8 cellular contexts compared by ENCODE assay signal in the genomic region with DNA sequence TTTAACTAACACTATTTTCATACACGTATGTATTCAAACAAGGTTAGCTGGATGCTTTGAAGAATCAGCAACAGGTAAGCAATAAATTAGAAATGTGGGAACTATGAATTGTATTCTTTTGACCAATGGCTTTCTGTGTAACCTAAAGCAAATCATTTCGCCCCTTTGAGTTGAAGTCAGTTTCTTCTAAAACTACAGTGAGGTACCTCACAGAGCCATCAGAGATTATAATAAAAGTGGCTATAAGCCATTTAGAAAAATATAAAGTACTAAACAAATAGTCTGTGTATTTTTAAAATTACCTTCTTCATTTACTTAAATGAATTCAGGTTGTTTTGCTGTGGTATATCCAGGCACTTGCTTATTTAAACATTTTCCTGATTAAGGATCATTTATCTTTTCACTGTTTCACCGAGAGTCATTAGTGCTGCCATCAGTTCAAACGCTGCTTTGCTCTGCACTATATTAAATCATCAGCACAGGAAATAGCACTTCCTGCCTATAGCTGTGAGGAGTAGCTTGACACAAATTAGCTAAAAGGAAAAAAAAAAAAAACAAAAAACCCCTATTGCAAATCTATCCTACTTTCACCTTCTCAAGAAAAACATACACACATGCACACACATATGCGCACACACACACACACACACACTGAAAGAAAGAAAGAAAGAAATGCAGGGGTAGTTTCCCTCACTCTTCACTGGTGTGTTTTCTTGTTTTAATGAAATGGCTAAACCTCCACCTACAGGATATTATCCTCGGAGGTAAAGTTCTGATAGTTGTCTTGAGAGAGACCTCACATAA. TPM values are rescaled to one million over a fixed set of nuclear protein-coding genes. Genes with fewer than 3 reads are reported as not detected.
A peak's percentile ranks its signal among the peaks of the same experiment; 100 is the strongest.
DNase-seq lines count a peak whose midpoint lies in the region; ATAC-seq and TF ChIP-seq lines count a peak whose summit lies in the region.

No MANE protein-coding gene starts in this region.

- H3K4me1 Mint-ChIP-seq in endodermal cell (peaks cover 22% of the 10 kb centered on the region), MCF 10A (ENCODE audit: insufficient read depth, unreplicated experiment) (peaks cover 4% of the 10 kb centered on the region)

- peak; percentile 1 for DNase-seq in NCI-H146 (lab: John Stamatoyannopoulos, UW)
- no peak for DNase-seq in endodermal cell
- DNase-seq in MCF 10A (ENCODE audit: unreplicated experiment) = no peak
- DNase-seq in HUDEP-2 (lab: John Stamatoyannopoulos, UW; ENCODE audit: unreplicated experiment in 76 of 76) = no peak
- no peak for DNase-seq in HEK293T (ENCODE audit: extremely low spot score)

- no peaks in the 10 kb centered on the region for H3K27me3 Mint-ChIP-seq in endodermal cell (ENCODE audit: insufficient read depth)
- no peaks in the 10 kb centered on the region for H3K27me3 Mint-ChIP-seq in MCF 10A (ENCODE audit: insufficient read depth, unreplicated experiment)

- POLR2A ChIA-PET in MCF 10A (lab: Yijun Ruan, JAX) = interaction anchor here (1.6 kb wide), 1 partner anchor 38 kb away, joined by 3 read pairs; no protein-coding TSS in a partner anchor
- POLR2A ChIA-PET in HEK293T (lab: Yijun Ruan, JAX) = no interaction called here

- WGBS in endodermal cell (ENCODE audit: insufficient coverage in 1 of 2, insufficient read length in 1 of 2), 2 experiments = 82 to 90% methylated on average over 2 to 6 of the region's 6 CpGs
- whole genome bisulfite sequencing in gastroesophageal sphincter (ENCODE audit: low coverage in 1 of 2), 2 donors = 38 to 45% methylated on average over 4 to 6 of the region's 6 CpGs

- CTCF ChIA-PET in MCF 10A (lab: Yijun Ruan, JAX) = interaction anchor here (1.0 to 1.5 kb wide), 2 partner anchors 19 to 290 kb away, joined by 4 to 7 read pairs; no protein-coding TSS in a partner anchor
- CTCF ChIA-PET in HEK293T (lab: Yijun Ruan, JAX) = no interaction called here

- H3K27ac Mint-ChIP-seq in endodermal cell (peak overlapping the region; percentile 8), MCF 10A (ENCODE audit: low read depth, unreplicated experiment) (no peak overlapping the region)

- no peaks in the 10 kb centered on the region for H3K36me3 Mint-ChIP-seq in endodermal cell (ENCODE audit: low read depth)
- H3K36me3 Mint-ChIP-seq in MCF 10A (ENCODE audit: insufficient read depth, unreplicated experiment) = no peaks in the 10 kb centered on the region

- intact Hi-C loops in MCF 10A (cut with micrococcal nuclease) = no loop called here

- no peak for TF ChIP-seq EP300 in gastroesophageal sphincter (IDR thresholded peaks at IDR 0.05)

- ATAC-seq in GM18511 (IDR thresholded peaks at IDR 0.05; ENCODE audit: unreplicated experiment) (peak; percentile 99), GM21737 (IDR thresholded peaks at IDR 0.05; ENCODE audit: unreplicated experiment) (peak; percentile 85), gastroesophageal sphincter (no peak)

- TF ChIP-seq CTCF in endodermal cell (conservative IDR thresholded peaks at IDR 0.05) (no peak), MCF 10A (IDR thresholded peaks at IDR 0.05; ENCODE audit: unreplicated experiment) (no peak), gastroesophageal sphincter (IDR thresholded peaks at IDR 0.05) (no peak)

- H3K9me3 Mint-ChIP-seq in endodermal cell = no peaks in the 10 kb centered on the region
- H3K9me3 Mint-ChIP-seq in MCF 10A (ENCODE audit: unreplicated experiment) = no peaks in the 10 kb centered on the region

- H3K4me3 ChIP-seq in endodermal cell (ENCODE audit: low read length) (no peak overlapping the region), gastroesophageal sphincter (no peak overlapping the region)

- TF ChIP-seq POLR2A in gastroesophageal sphincter (IDR thresholded peaks at IDR 0.05) = no peak

- H3K9ac ChIP-seq in endodermal cell (ENCODE audit: extremely low read depth, low read length, poor library complexity, severe bottlenecking) = no peak overlapping the region

- H3K27me3 ChIP-seq in endodermal cell (ENCODE audit: control insufficient read depth, insufficient read depth, low read length, poor library complexity, severe bottlenecking) (no peaks in the 10 kb centered on the region), gastroesophageal sphincter (no peaks in the 10 kb centered on the region)

- H3K4me1 ChIP-seq in endodermal cell (ENCODE audit: control insufficient read depth, insufficient read depth, low read length) = no peaks in the 10 kb centered on the region
- peaks cover 0 to 39% (median 3%) of the 10 kb centered on the region in 3 donors for H3K4me1 ChIP-seq in gastroesophageal sphincter

- H3K9me3 ChIP-seq in endodermal cell (ENCODE audit: control insufficient read depth, low read length) (no peaks in the 10 kb centered on the region), gastroesophageal sphincter (no peaks in the 10 kb centered on the region)

- H3K27ac ChIP-seq in endodermal cell (ENCODE audit: low read depth, low read length) (no peak overlapping the region), gastroesophageal sphincter (no peak overlapping the region)

- H3K4me3 Mint-ChIP-seq in endodermal cell = no peak overlapping the region
- H3K4me3 Mint-ChIP-seq in MCF 10A (ENCODE audit: unreplicated experiment) = no peak overlapping the region

- no TSS peak for BruUV-seq in MCF 10A (replicated peaks; lab: Mats Ljungman, UMichigan)

- H3K36me3 ChIP-seq in endodermal cell (ENCODE audit: control insufficient read depth, insufficient read depth, low read length) (no peaks in the 10 kb centered on the region), gastroesophageal sphincter (no peaks in the 10 kb centered on the region)

TF ChIP-seq in HEK293T, 16 proteins besides CTCF, POLR2A, EP300 and RAD21:
- TF ChIP-seq HDGF (IDR thresholded peaks at IDR 0.05; ENCODE audit: borderline replicate concordance) = no peak
- TF ChIP-seq, protein P1, sequence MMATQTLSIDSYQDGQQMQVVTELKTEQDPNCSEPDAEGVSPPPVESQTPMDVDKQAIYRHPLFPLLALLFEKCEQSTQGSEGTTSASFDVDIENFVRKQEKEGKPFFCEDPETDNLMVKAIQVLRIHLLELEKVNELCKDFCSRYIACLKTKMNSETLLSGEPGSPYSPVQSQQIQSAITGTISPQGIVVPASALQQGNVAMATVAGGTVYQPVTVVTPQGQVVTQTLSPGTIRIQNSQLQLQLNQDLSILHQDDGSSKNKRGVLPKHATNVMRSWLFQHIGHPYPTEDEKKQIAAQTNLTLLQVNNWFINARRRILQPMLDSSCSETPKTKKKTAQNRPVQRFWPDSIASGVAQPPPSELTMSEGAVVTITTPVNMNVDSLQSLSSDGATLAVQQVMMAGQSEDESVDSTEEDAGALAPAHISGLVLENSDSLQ (IDR thresholded peaks at IDR 0.05) = no peak
- no peak for TF ChIP-seq FOXA1 (IDR thresholded peaks at IDR 0.05)
- no peak for TF ChIP-seq NFRKB (IDR thresholded peaks at IDR 0.05)
- TF ChIP-seq LEF1 (IDR thresholded peaks at IDR 0.05; ENCODE audit: borderline replicate concordance) = no peak
- TF ChIP-seq FOXM1 (IDR thresholded peaks at IDR 0.05; ENCODE audit: borderline replicate concordance) = no peak
- no peak for TF ChIP-seq ELF4 (IDR thresholded peaks at IDR 0.05)
- no peak for TF ChIP-seq FOXK2 (IDR thresholded peaks at IDR 0.05)
- no peak for TF ChIP-seq SUZ12 (IDR thresholded peaks at IDR 0.05)
- no peak for TF ChIP-seq ZNF384 (IDR thresholded peaks at IDR 0.05)
- no peak for TF ChIP-seq CTBP1 (IDR thresholded peaks at IDR 0.05; ENCODE audit: borderline replicate concordance)
- no peak for TF ChIP-seq L3MBTL2 (conservative IDR thresholded peaks at IDR 0.05)
- TF ChIP-seq ARNT (IDR thresholded peaks at IDR 0.05) = no peak
- no peak for TF ChIP-seq BHLHE40 (IDR thresholded peaks at IDR 0.05; ENCODE audit: borderline replicate concordance)
- TF ChIP-seq TARDBP (IDR thresholded peaks at IDR 0.05) = no peak
- TF ChIP-seq SP1 (IDR thresholded peaks at IDR 0.05) = no peak

RNA-seq across cellular contexts. Expression of gene C1orf105, which starts 39.8 kb away (rescaled TPM):
- total RNA-seq in endodermal cell (not detected), MCF 10A (2022) (not detected in 2 replicates), gastroesophageal sphincter (not detected)
- not detected for polyA plus RNA-seq in endodermal cell (2013, experiment 1 of 2)
- not detected for polyA plus RNA-seq in endodermal cell (2013, experiment 2 of 2)
